Comparison of ENCODE assay signal across 8 cellular contexts in the genomic region with DNA sequence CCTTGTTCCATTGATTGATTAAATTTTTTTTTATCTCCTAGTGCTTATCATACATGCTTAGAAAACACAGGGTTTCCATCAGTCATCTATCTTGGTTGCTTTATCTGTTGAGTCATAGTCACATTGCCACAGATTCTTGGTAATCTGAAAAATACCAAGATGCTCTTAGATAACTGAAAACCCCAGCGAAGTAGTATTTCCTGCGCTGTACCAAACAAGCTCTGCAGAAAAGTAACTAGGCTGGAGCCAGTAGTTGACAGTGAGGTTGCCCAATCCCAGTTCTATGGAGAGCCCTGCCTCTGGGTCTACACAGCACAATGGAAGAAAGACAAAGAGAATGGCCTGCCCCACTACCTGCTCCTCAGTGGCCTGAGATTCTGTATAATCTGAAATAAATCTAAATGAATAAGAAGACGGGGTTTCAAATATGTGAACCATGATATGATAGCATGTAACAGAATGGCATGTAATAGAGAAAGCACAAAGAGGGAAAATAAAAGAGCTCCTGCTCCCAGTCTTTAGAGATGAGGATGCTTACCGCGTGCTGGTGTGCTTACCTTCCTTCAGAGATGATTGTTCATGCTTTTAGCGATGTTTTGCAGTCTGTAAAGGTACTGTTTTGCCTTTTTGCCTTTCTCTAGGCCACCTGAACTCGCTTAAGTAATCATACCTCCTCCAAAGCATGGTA. TPM values are rescaled to one million over a fixed set of nuclear protein-coding genes. Genes with fewer than 3 reads are reported as not detected.
DNase-seq lines count a peak whose midpoint lies in the region; ATAC-seq and TF ChIP-seq lines count a peak whose summit lies in the region.

No MANE protein-coding gene starts in this region.

- H3K4me2 ChIP-seq in fibroblast of lung (ENCODE audit: extremely low read depth, insufficient read depth, low read length) (peak overlapping the region; percentile 79), parathyroid adenoma (ENCODE audit: low read length) (peak overlapping the region; percentile 58)

- H3K36me3 ChIP-seq in fibroblast of lung (ENCODE audit: control insufficient read depth, insufficient read depth, low read length), result no peaks in the 10 kb centered on the region
- H3K36me3 ChIP-seq in parathyroid adenoma (ENCODE audit: control insufficient read depth, insufficient read depth, low read length), result no peaks in the 10 kb centered on the region

- H3K27ac Mint-ChIP-seq in HFFc6, result no peak overlapping the region

- DNase-seq in HFFc6 (no peak), SK-N-DZ (ENCODE audit: low spot score) (peak; percentile 4), fibroblast of lung (ENCODE audit: low read depth in 2 of 2) (peak; percentile 30 to 92)
- no peak for DNase-seq in stimulated activated CD4-positive, alpha-beta T cell treated with anti-CD3 and anti-CD28 coated beads, Interleukin-12 subunit alpha, Interleukin-12 subunit beta, amount 100 ng/mL, for 4 hours

- TF ChIP-seq CTCF in HFFc6 (IDR thresholded peaks at IDR 0.05) (no peak), fibroblast of lung (conservative IDR thresholded peaks at IDR 0.05 in 1 of 2, IDR thresholded peaks at IDR 0.05 in 1 of 2; ENCODE audit: low read depth in 1 of 2, low read length in 2 of 2) (no peak), parathyroid adenoma (IDR thresholded peaks at IDR 0.05) (no peak)

- peaks cover 25% of the 10 kb centered on the region for H3K4me1 Mint-ChIP-seq in HFFc6 (ENCODE audit: low read depth)

- H3K4me3 Mint-ChIP-seq in HFFc6, result peak overlapping the region; percentile 77; the same call in 1 of the 2 replicates

- H3K4me3 ChIP-seq in fibroblast of lung (replicated peaks in 1 of 4; ENCODE audit: control extremely low read depth in 1 of 4, insufficient read depth in 1 of 4, low read depth in 3 of 4, low read length in 4 of 4) (no peak overlapping the region), parathyroid adenoma (ENCODE audit: low read depth, low read length) (no peak overlapping the region)

- peak overlapping the region; percentile 73 for H2AFZ ChIP-seq in fibroblast of lung (ENCODE audit: low read length)
- peak overlapping the region; percentile 69 for H2AFZ ChIP-seq in parathyroid adenoma

- ATAC-seq in HG03025 (IDR thresholded peaks at IDR 0.05; ENCODE audit: low FRiP score, unreplicated experiment) (no peak), GM18861 (IDR thresholded peaks at IDR 0.05; ENCODE audit: unreplicated experiment) (no peak), GM18867 (IDR thresholded peaks at IDR 0.05; ENCODE audit: unreplicated experiment) (no peak)

- no peaks in the 10 kb centered on the region for H3K79me2 ChIP-seq in fibroblast of lung (ENCODE audit: control insufficient read depth, insufficient read depth, low read length)
- H3K79me2 ChIP-seq in parathyroid adenoma, result no peaks in the 10 kb centered on the region

- H3K27me3 Mint-ChIP-seq in HFFc6 (ENCODE audit: insufficient read depth), result peaks cover 24% of the 10 kb centered on the region

- no peaks in the 10 kb centered on the region for H3K27me3 ChIP-seq in fibroblast of lung (ENCODE audit: control insufficient read depth, insufficient read depth, low read length)
- H3K27me3 ChIP-seq in parathyroid adenoma (ENCODE audit: control insufficient read depth, insufficient read depth, low read length), result no peaks in the 10 kb centered on the region

- no peaks in the 10 kb centered on the region for H3K36me3 Mint-ChIP-seq in HFFc6 (ENCODE audit: low read depth)

- no peak overlapping the region for H3K9ac ChIP-seq in fibroblast of lung (ENCODE audit: insufficient read depth, low read length)
- H3K9ac ChIP-seq in parathyroid adenoma, result no peak overlapping the region

- H3K9me3 ChIP-seq in fibroblast of lung (ENCODE audit: control insufficient read depth, insufficient read depth, low read depth, low read length), result no peaks in the 10 kb centered on the region
- no peaks in the 10 kb centered on the region for H3K9me3 ChIP-seq in parathyroid adenoma (ENCODE audit: control insufficient read depth, low read length)

- H3K9me3 Mint-ChIP-seq in HFFc6, result no peaks in the 10 kb centered on the region

- H3K4me1 ChIP-seq in fibroblast of lung (ENCODE audit: control insufficient read depth, extremely low read depth, insufficient read depth, low read length), result peaks cover 3% of the 10 kb centered on the region
- H3K4me1 ChIP-seq in parathyroid adenoma, result no peaks in the 10 kb centered on the region

- H3K27ac ChIP-seq in fibroblast of lung (ENCODE audit: insufficient read depth, low read length) (no peak overlapping the region), parathyroid adenoma (no peak overlapping the region)

- no peaks in the 10 kb centered on the region for H4K20me1 ChIP-seq in fibroblast of lung (ENCODE audit: control insufficient read depth, extremely low read depth, insufficient read depth, low read length)

RNA-seq across cellular contexts. Expression of a gene that starts 55.3 kb away (rescaled TPM):
- total RNA-seq in HFFc6 (2021; fragmentation: NEBNext Ultra II Directional; extraction: Animal tissue kit (Norgen Biotek cat#: 25700)), result 10 to 100 TPM; 22.2 to 36.4 (median 31.5) TPM
- polyA plus RNA-seq in SK-N-DZ (2014; cell fraction: cytosol; rRNA removed), result 10.6 and 14.6 TPM in 2 replicates
- polyA plus RNA-seq in SK-N-DZ (2014; cell fraction: nucleus; rRNA removed), result 15.4 and 34.3 TPM in 2 replicates
- total RNA-seq in fibroblast of lung, result 29.8 and 58.5 TPM in 2 replicates
- polyA plus RNA-seq in fibroblast of lung, result 39.7 and 45.5 TPM in 2 replicates
- polyA plus RNA-seq in fibroblast of lung (2012), result 18.2 and 22.0 TPM in 2 replicates
- 9.3 and 38.8 TPM in 2 replicates for polyA minus RNA-seq in fibroblast of lung (ENCODE audit: low replicate concordance)

Comparison
In these comparisons a context has a peak if more than half of its experiments do, and no peak if none do; other contexts are left out.
1. DNase-seq: peak in SK-N-DZ (single experiment) and fibroblast of lung (2 of 2); none in HFFc6 (single experiment) and stimulated activated CD4-positive, alpha-beta T cell treated with anti-CD3 and anti-CD28 coated beads, Interleukin-12 subunit alpha, Interleukin-12 subunit beta, amount 100 ng/mL, for 4 hours (single experiment).